ENCODE assay signal across 2 cellular contexts in the genomic region with DNA sequence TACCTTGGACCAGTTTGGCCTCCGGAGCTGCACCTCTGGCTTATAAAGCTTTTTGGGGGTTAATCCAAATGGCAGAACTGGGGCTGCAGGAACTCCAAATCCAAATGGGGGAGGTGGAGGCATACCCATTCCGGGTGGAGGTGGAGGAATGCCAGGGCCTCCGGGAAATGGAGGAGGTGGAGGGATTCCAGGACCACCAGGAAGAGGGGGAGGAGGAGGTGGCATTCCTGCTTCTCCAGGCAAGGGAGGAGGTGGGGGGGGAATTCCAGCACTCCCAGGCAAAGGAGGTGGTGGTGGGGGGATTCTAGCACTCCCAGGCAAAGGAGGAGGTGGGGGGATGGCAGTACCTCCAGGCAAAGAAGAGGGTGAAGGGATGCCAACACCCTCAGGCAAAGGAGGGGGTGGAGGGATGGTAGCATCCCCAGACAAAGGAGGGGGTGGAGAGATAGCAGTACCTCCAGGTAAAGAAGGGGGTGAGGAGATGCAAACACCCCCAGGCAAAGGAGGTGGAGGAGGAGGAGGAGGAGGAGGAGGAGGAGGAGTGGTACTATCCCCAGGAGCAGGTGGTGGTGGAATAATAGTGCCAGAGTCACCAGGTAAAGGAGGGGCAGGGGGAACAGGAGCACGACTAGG.
A peak's percentile ranks its signal among the peaks of the same experiment; 100 is the strongest.
TF ChIP-seq lines count a peak whose summit lies in the region.

No MANE protein-coding gene starts in this region.

TF ChIP-seq in HEK293, 187 proteins besides CTCF, POLR2A, EP300 and RAD21 (continued from another document):
- TF ChIP-seq, protein P1, sequence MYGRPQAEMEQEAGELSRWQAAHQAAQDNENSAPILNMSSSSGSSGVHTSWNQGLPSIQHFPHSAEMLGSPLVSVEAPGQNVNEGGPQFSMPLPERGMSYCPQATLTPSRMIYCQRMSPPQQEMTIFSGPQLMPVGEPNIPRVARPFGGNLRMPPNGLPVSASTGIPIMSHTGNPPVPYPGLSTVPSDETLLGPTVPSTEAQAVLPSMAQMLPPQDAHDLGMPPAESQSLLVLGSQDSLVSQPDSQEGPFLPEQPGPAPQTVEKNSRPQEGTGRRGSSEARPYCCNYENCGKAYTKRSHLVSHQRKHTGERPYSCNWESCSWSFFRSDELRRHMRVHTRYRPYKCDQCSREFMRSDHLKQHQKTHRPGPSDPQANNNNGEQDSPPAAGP (tag by site-specific recombination; IDR thresholded peaks at IDR 0.05) = no peak
- TF ChIP-seq ZNF830 (tag by site-specific recombination; IDR thresholded peaks at IDR 0.05; ENCODE audit: low read depth) (no peak), ZFHX2 (tag by site-specific recombination; conservative IDR thresholded peaks at IDR 0.05) (peak; percentile 63), ZNF777 (tag by site-specific recombination; IDR thresholded peaks at IDR 0.05; ENCODE audit: borderline replicate concordance) (no peak), ZFP3 (tag by site-specific recombination; IDR thresholded peaks at IDR 0.05; ENCODE audit: low read depth) (no peak), ZXDB (tag by site-specific recombination; IDR thresholded peaks at IDR 0.05) (no peak), SETDB1 (IDR thresholded peaks at IDR 0.05; ENCODE audit: insufficient read length, low read length) (no peak), EGR2 (tag by site-specific recombination; IDR thresholded peaks at IDR 0.05; ENCODE audit: low read depth) (peak; percentile 80), ZNF549 (tag by site-specific recombination; IDR thresholded peaks at IDR 0.05) (no peak), ZNF585B (tag by site-specific recombination; IDR thresholded peaks at IDR 0.05) (no peak)
- TF ChIP-seq, protein P2, sequence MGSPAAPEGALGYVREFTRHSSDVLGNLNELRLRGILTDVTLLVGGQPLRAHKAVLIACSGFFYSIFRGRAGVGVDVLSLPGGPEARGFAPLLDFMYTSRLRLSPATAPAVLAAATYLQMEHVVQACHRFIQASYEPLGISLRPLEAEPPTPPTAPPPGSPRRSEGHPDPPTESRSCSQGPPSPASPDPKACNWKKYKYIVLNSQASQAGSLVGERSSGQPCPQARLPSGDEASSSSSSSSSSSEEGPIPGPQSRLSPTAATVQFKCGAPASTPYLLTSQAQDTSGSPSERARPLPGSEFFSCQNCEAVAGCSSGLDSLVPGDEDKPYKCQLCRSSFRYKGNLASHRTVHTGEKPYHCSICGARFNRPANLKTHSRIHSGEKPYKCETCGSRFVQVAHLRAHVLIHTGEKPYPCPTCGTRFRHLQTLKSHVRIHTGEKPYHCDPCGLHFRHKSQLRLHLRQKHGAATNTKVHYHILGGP (tag by site-specific recombination; IDR thresholded peaks at IDR 0.05) = no peak
- TF ChIP-seq, protein P3, sequence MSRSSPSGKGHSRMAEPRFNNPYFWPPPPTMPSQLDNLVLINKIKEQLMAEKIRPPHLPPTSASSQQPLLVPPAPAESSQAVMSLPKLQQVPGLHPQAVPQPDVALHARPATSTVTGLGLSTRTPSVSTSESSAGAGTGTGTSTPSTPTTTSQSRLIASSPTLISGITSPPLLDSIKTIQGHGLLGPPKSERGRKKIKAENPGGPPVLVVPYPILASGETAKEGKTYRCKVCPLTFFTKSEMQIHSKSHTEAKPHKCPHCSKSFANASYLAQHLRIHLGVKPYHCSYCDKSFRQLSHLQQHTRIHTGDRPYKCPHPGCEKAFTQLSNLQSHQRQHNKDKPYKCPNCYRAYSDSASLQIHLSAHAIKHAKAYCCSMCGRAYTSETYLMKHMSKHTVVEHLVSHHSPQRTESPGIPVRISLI (tag by site-specific recombination; IDR thresholded peaks at IDR 0.05) = no peak
- TF ChIP-seq, protein P4, sequence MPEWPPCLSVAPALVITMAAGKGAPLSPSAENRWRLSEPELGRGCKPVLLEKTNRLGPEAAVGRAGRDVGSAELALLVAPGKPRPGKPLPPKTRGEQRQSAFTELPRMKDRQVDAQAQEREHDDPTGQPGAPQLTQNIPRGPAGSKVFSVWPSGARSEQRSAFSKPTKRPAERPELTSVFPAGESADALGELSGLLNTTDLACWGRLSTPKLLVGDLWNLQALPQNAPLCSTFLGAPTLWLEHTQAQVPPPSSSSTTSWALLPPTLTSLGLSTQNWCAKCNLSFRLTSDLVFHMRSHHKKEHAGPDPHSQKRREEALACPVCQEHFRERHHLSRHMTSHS (tag by site-specific recombination; IDR thresholded peaks at IDR 0.05) = no peak
- TF ChIP-seq, protein P5, sequence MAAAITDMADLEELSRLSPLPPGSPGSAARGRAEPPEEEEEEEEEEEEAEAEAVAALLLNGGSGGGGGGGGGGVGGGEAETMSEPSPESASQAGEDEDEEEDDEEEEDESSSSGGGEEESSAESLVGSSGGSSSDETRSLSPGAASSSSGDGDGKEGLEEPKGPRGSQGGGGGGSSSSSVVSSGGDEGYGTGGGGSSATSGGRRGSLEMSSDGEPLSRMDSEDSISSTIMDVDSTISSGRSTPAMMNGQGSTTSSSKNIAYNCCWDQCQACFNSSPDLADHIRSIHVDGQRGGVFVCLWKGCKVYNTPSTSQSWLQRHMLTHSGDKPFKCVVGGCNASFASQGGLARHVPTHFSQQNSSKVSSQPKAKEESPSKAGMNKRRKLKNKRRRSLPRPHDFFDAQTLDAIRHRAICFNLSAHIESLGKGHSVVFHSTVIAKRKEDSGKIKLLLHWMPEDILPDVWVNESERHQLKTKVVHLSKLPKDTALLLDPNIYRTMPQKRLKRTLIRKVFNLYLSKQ (tag by site-specific recombination; IDR thresholded peaks at IDR 0.05; ENCODE audit: borderline replicate concordance) = no peak
- TF ChIP-seq, protein P6, sequence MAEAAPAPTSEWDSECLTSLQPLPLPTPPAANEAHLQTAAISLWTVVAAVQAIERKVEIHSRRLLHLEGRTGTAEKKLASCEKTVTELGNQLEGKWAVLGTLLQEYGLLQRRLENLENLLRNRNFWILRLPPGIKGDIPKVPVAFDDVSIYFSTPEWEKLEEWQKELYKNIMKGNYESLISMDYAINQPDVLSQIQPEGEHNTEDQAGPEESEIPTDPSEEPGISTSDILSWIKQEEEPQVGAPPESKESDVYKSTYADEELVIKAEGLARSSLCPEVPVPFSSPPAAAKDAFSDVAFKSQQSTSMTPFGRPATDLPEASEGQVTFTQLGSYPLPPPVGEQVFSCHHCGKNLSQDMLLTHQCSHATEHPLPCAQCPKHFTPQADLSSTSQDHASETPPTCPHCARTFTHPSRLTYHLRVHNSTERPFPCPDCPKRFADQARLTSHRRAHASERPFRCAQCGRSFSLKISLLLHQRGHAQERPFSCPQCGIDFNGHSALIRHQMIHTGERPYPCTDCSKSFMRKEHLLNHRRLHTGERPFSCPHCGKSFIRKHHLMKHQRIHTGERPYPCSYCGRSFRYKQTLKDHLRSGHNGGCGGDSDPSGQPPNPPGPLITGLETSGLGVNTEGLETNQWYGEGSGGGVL (tag by site-specific recombination; IDR thresholded peaks at IDR 0.05) = peak; percentile 49

TF ChIP-seq in WTC11, 78 proteins besides CTCF, POLR2A, EP300 and RAD21 (continued from another document):
- TF ChIP-seq, protein P7, sequence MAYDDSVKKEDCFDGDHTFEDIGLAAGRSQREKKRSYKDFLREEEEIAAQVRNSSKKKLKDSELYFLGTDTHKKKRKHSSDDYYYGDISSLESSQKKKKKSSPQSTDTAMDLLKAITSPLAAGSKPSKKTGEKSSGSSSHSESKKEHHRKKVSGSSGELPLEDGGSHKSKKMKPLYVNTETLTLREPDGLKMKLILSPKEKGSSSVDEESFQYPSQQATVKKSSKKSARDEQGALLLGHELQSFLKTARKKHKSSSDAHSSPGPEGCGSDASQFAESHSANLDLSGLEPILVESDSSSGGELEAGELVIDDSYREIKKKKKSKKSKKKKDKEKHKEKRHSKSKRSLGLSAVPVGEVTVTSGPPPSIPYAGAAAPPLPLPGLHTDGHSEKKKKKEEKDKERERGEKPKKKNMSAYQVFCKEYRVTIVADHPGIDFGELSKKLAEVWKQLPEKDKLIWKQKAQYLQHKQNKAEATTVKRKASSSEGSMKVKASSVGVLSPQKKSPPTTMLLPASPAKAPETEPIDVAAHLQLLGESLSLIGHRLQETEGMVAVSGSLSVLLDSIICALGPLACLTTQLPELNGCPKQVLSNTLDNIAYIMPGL (CRISPR knock-in tag; IDR thresholded peaks at IDR 0.05) = no peak
- TF ChIP-seq, protein P8, sequence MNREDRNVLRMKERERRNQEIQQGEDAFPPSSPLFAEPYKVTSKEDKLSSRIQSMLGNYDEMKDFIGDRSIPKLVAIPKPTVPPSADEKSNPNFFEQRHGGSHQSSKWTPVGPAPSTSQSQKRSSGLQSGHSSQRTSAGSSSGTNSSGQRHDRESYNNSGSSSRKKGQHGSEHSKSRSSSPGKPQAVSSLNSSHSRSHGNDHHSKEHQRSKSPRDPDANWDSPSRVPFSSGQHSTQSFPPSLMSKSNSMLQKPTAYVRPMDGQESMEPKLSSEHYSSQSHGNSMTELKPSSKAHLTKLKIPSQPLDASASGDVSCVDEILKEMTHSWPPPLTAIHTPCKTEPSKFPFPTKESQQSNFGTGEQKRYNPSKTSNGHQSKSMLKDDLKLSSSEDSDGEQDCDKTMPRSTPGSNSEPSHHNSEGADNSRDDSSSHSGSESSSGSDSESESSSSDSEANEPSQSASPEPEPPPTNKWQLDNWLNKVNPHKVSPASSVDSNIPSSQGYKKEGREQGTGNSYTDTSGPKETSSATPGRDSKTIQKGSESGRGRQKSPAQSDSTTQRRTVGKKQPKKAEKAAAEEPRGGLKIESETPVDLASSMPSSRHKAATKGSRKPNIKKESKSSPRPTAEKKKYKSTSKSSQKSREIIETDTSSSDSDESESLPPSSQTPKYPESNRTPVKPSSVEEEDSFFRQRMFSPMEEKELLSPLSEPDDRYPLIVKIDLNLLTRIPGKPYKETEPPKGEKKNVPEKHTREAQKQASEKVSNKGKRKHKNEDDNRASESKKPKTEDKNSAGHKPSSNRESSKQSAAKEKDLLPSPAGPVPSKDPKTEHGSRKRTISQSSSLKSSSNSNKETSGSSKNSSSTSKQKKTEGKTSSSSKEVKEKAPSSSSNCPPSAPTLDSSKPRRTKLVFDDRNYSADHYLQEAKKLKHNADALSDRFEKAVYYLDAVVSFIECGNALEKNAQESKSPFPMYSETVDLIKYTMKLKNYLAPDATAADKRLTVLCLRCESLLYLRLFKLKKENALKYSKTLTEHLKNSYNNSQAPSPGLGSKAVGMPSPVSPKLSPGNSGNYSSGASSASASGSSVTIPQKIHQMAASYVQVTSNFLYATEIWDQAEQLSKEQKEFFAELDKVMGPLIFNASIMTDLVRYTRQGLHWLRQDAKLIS (CRISPR knock-in tag; IDR thresholded peaks at IDR 0.05; ENCODE audit: borderline replicate concordance) = no peak
- TF ChIP-seq MYBL2 (CRISPR knock-in tag; IDR thresholded peaks at IDR 0.05) (no peak), NR3C1 (CRISPR knock-in tag; conservative IDR thresholded peaks at IDR 0.05; ENCODE audit: low read depth) (no peak), ZNF416 (CRISPR knock-in tag; IDR thresholded peaks at IDR 0.05) (no peak), SMAD3 (CRISPR knock-in tag; IDR thresholded peaks at IDR 0.05; ENCODE audit: borderline replicate concordance) (no peak)
